Comparison of ENCODE assay signal across 24 cellular contexts in the genomic region with DNA sequence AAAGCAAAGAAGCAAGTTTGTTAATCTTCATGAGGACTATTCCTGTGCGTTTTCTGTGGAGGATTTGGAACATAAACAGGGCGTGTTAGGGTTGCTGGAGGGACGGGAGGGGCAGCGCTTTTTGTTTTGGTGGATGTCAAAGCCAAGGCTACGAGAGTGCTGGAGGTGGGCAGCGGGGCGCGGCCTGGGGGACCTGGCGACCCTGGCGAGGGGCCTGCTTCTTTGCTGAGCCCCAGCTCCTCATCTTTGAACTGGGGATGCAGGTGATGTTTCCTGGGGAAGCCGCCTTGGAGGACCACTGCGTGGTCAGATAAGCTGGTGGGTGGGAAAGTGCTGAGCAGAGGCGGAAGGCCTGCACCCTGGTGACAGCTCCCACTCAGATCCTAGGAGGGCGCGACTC.
"Had no signal": no experiment of that assay in that cellular context is flagged by ENCODE, and none has a peak within 500 bp of the region (broad histone marks: within the 10 kb centered on the region; RNA-seq: fewer than 3 reads in every experiment).

No MANE protein-coding gene starts in this region.

- H3K4me3 Mint-ChIP-seq: immature natural killer cell, mesothelial cell of epicardium, naive B cell had no signal

- H3K36me3 Mint-ChIP-seq: immature natural killer cell, mesothelial cell of epicardium, naive B cell had no signal

- H2AFZ ChIP-seq: hepatocyte had no signal

- H3K36me3 ChIP-seq: esophagus squamous epithelium, gastroesophageal sphincter, heart left ventricle, left lung, lower lobe of right lung had no signal

- H3K4me1 Mint-ChIP-seq: immature natural killer cell, naive B cell had no signal

- H3K27ac Mint-ChIP-seq: immature natural killer cell, mesothelial cell of epicardium, naive B cell had no signal

- H3K4me2 ChIP-seq: hepatocyte had no signal

- H3K27ac ChIP-seq: coronary artery, epithelial cell of prostate, esophagus squamous epithelium, gastroesophageal sphincter, heart left ventricle, hepatocyte, left lung, lower lobe of right lung had no signal

- H3K9me3 ChIP-seq: esophagus squamous epithelium, left lung, lower lobe of right lung, mucosa of descending colon had no signal

- H3K4me3 ChIP-seq: coronary artery, dorsolateral prefrontal cortex, esophagus squamous epithelium, gastroesophageal sphincter, heart left ventricle, hepatocyte, left lung, lower lobe of right lung, mucosa of descending colon had no signal

- ATAC-seq: esophagus mucosa, gastroesophageal sphincter, heart left ventricle, left lung, left ventricle myocardium superior, lower lobe of right lung, mucosa of descending colon had no signal

- H3K27me3 ChIP-seq: dorsolateral prefrontal cortex, gastroesophageal sphincter, heart left ventricle, hepatocyte had no signal

- H3K79me2 ChIP-seq: hepatocyte had no signal

- H3K4me1 ChIP-seq: lower lobe of right lung had no signal

- DNase-seq: dermis blood vessel endothelial cell; dorsolateral prefrontal cortex; effector CD4-positive, alpha-beta T cell; effector memory CD4-positive, alpha-beta T cell; erythroblast; esophagus squamous epithelium; foreskin fibroblast; hypothalamus; immature natural killer cell; islet precursor cell; kidney glomerular epithelial cell; lower lobe of right lung; mesenchymal stem cell; mucosa of descending colon; naive B cell had no signal
